ENCODE assay signal across 10 cellular contexts in the genomic region with DNA sequence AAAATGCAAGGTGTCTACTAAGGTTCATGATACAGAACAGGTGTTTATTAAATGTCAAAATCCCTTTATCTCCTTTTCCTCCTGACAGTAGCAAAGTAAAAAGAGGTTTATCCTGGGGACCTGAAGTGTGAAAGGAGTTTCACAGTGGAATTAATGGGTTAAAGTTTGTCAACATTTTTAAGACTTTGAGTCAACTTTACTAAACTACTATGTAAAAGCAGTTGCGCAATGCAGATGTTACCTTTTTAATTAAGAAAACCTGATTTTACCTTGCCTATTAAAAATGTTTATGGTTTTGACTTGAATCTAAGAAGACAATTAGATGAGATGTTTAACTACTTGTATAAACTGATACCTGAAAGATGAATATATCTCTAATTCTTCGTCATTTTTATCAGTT. TPM values are rescaled to one million over a fixed set of nuclear protein-coding genes. Genes with fewer than 3 reads are reported as not detected.
"Had no signal": no experiment of that assay in that cellular context is flagged by ENCODE, and none has a peak within 500 bp of the region (broad histone marks: within the 10 kb centered on the region; RNA-seq: fewer than 3 reads in every experiment).

No MANE protein-coding gene starts in this region.

- H3K9me3 ChIP-seq: HAP-1 had no signal

- DNase-seq: H7, HFFc6, Karpas-422, KBM-7 had no signal

- H3K27ac ChIP-seq: HL-60, KMS-11 had no signal

- H3K4me3 Mint-ChIP-seq: GM23338, HFFc6, IgD-negative memory B cell had no signal

- H3K4me1 Mint-ChIP-seq: IgD-negative memory B cell had no signal

- H3K36me3 ChIP-seq: HAP-1 had no signal

- H3K4me1 ChIP-seq: HAP-1 had no signal

- ATAC-seq: GM23338, HCT116 had no signal

- H3K4me2 ChIP-seq: GM23338, KMS-11 had no signal

- H3K4me3 ChIP-seq: GM23338, HAP-1 had no signal

- H3K27ac Mint-ChIP-seq: GM23338, HFFc6, IgD-negative memory B cell had no signal

- H2AFZ ChIP-seq: GM23338 had no signal

- H3K9me3 Mint-ChIP-seq: GM23338, IgD-negative memory B cell had no signal

- H3K36me3 Mint-ChIP-seq: IgD-negative memory B cell had no signal

- H3K9ac ChIP-seq: KMS-11 had no signal

RNA-seq across cellular contexts. Expression of a gene that starts 14.6 kb away (rescaled TPM):
- polyA plus RNA-seq: IgD-negative memory B cell had no signal
